In genomic region chr2:174688079-174688478, GRCh38 we compare ENCODE assay signal across 8 cellular contexts.
DNase-seq lines count a peak whose midpoint lies in the region; TF ChIP-seq lines count a peak whose summit lies in the region.

No MANE protein-coding gene starts in this region.

- no peak overlapping the region for H3K4me3 Mint-ChIP-seq in activated naive CD4-positive, alpha-beta T cell treated with anti-CD3 and anti-CD28 coated beads, Interleukin-2, amount 50 U/mL, for 24 hours

- H3K27me3 Mint-ChIP-seq in activated naive CD4-positive, alpha-beta T cell treated with anti-CD3 and anti-CD28 coated beads, Interleukin-2, amount 50 U/mL, for 24 hours: no peaks in the 10 kb centered on the region

- peaks cover 5% of the 10 kb centered on the region for H3K27me3 ChIP-seq in colonic mucosa

- no peak for DNase-seq in activated naive CD4-positive, alpha-beta T cell (lab: John Stamatoyannopoulos, UW)
- DNase-seq in NCI-H1694 treated with DMSO at 0.1 percent for 48 hours (lab: John Stamatoyannopoulos, UW) (peak; percentile 76), colonic mucosa (no peak), renal cortical epithelial cell (ENCODE audit: low read depth) (peak; percentile 47), substantia nigra (lab: John Stamatoyannopoulos, UW) (no peak), HK-2 (ENCODE audit: unreplicated experiment) (no peak), midbrain (lab: John Stamatoyannopoulos, UW) (no peak)

- intact Hi-C loops in colonic mucosa (cut with DNase I): loop anchor here (2.0 to 5.0 kb wide), 2 partner anchors 86 to 223 kb away; no protein-coding TSS in a partner anchor

- no peaks in the 10 kb centered on the region for H3K9me3 Mint-ChIP-seq in activated naive CD4-positive, alpha-beta T cell treated with anti-CD3 and anti-CD28 coated beads, Interleukin-2, amount 50 U/mL, for 24 hours

- peak overlapping the region; percentile 21 for H3K27ac Mint-ChIP-seq in activated naive CD4-positive, alpha-beta T cell treated with anti-CD3 and anti-CD28 coated beads, Interleukin-2, amount 50 U/mL, for 24 hours

- no peaks in the 10 kb centered on the region for H3K36me3 ChIP-seq in colonic mucosa

- peaks cover 35% of the 10 kb centered on the region for H3K4me1 Mint-ChIP-seq in activated naive CD4-positive, alpha-beta T cell treated with anti-CD3 and anti-CD28 coated beads, Interleukin-2, amount 50 U/mL, for 24 hours

- no peak overlapping the region for H3K9ac ChIP-seq in colonic mucosa (ENCODE audit: low read depth in 2 of 2, low read length in 2 of 2)

- peak; percentile 39 for TF ChIP-seq CTCF in colonic mucosa (IDR thresholded peaks at IDR 0.05)

- no peaks in the 10 kb centered on the region for H3K4me1 ChIP-seq in colonic mucosa

- no peaks in the 10 kb centered on the region for H3K9me3 ChIP-seq in colonic mucosa

- H3K27ac ChIP-seq in colonic mucosa (no peak overlapping the region), substantia nigra (ENCODE audit: low read depth, low read length, poor library complexity, severe bottlenecking) (no peak overlapping the region)

- no peak overlapping the region for H3K4me3 ChIP-seq in colonic mucosa

- no peaks in the 10 kb centered on the region for H3K36me3 Mint-ChIP-seq in activated naive CD4-positive, alpha-beta T cell treated with anti-CD3 and anti-CD28 coated beads, Interleukin-2, amount 50 U/mL, for 24 hours

Comparison
In these comparisons a context has a peak if more than half of its experiments do, and no peak if none do; other contexts are left out.
1. DNase-seq: peak in NCI-H1694 treated with DMSO at 0.1 percent for 48 hours (single experiment) and renal cortical epithelial cell (single experiment); none in activated naive CD4-positive, alpha-beta T cell (0 of 4), colonic mucosa (single experiment), substantia nigra (0 of 49), HK-2 (single experiment) and midbrain (single experiment).